Comparison of ENCODE assay signal across 10 cellular contexts in genomic region chr17:48718781-48719641, GRCh38. TPM values are rescaled to one million over a fixed set of nuclear protein-coding genes. Genes with fewer than 3 reads are reported as not detected.
DNase-seq lines count a peak whose midpoint lies in the region; ATAC-seq, FAIRE-seq and TF ChIP-seq lines count a peak whose summit lies in the region.
"Had no signal": no experiment of that assay in that cellular context is flagged by ENCODE, and none has a peak within 500 bp of the region (broad histone marks: within the 10 kb centered on the region; RNA-seq: fewer than 3 reads in every experiment).

No MANE protein-coding gene starts in this region.

- peaks cover 62% of the 10 kb centered on the region for H3K27me3 Mint-ChIP-seq in activated naive CD4-positive, alpha-beta T cell treated with anti-CD3 and anti-CD28 coated beads, Interleukin-2, amount 50 U/mL, for 24 hours
- H3K27me3 Mint-ChIP-seq in type B pancreatic cell = peaks cover 100% of the 10 kb centered on the region

- FAIRE-seq in frontal cortex (lab: Jason Lieb, UNC) = no peak

- peak overlapping the region; percentile 46 for H3K27ac Mint-ChIP-seq in activated naive CD4-positive, alpha-beta T cell treated with anti-CD3 and anti-CD28 coated beads, Interleukin-2, amount 50 U/mL, for 24 hours
- H3K27ac Mint-ChIP-seq in type B pancreatic cell = peak overlapping the region; percentile 53

- peak overlapping the region; percentile 23 for H3K4me3 Mint-ChIP-seq in activated naive CD4-positive, alpha-beta T cell treated with anti-CD3 and anti-CD28 coated beads, Interleukin-2, amount 50 U/mL, for 24 hours
- H3K4me3 Mint-ChIP-seq in type B pancreatic cell = peak overlapping the region; percentile 71

- peaks cover 32% of the 10 kb centered on the region for H3K4me1 Mint-ChIP-seq in activated naive CD4-positive, alpha-beta T cell treated with anti-CD3 and anti-CD28 coated beads, Interleukin-2, amount 50 U/mL, for 24 hours
- H3K4me1 Mint-ChIP-seq in type B pancreatic cell (ENCODE audit: unreplicated experiment) = peaks cover 11% of the 10 kb centered on the region

- ATAC-seq in Right ventricle myocardium superior (ENCODE audit: poor library complexity) (no peak), GM19023 (IDR thresholded peaks at IDR 0.05; ENCODE audit: unreplicated experiment) (no peak)

- no peak for TF ChIP-seq CTCF in type B pancreatic cell (conservative IDR thresholded peaks at IDR 0.05)

- intact Hi-C loops in cardiac septum (cut with DNase I) (loop anchor here (2.0 kb wide), 1 partner anchor 32 kb away; no protein-coding TSS in a partner anchor), Right ventricle myocardium superior (cut with DNase I) (no loop called here)

- DNase-seq in cardiac septum (ENCODE audit: low spot score) (peak; percentile 63), Right ventricle myocardium superior (no peak), islet precursor cell (peak; percentile 83), type B pancreatic cell (ENCODE audit: extremely low spot score, unreplicated experiment) (no peak), NCI-H1436 treated with DMSO at 0.1 percent for 48 hours (lab: John Stamatoyannopoulos, UW) (no peak), frontal cortex (ENCODE audit: low spot score in 2 of 2) (no peak)
- DNase-seq: substantia nigra had no signal

- H3K36me3 Mint-ChIP-seq in activated naive CD4-positive, alpha-beta T cell treated with anti-CD3 and anti-CD28 coated beads, Interleukin-2, amount 50 U/mL, for 24 hours = peaks cover 2% of the 10 kb centered on the region
- H3K36me3 Mint-ChIP-seq in type B pancreatic cell = no peaks in the 10 kb centered on the region
- H3K36me3 Mint-ChIP-seq: CD4-positive, CD25-positive, alpha-beta regulatory T cell had no signal

- no peaks in the 10 kb centered on the region for H3K9me3 Mint-ChIP-seq in activated naive CD4-positive, alpha-beta T cell treated with anti-CD3 and anti-CD28 coated beads, Interleukin-2, amount 50 U/mL, for 24 hours
- no peaks in the 10 kb centered on the region for H3K9me3 Mint-ChIP-seq in type B pancreatic cell

RNA-seq across cellular contexts. Expression of gene PRAC1, which starts 3.3 kb away (rescaled TPM):
- total RNA-seq in cardiac septum = not detected
- total RNA-seq in Right ventricle myocardium superior = not detected
- 0.88 TPM in 1 of 2 replicates, not detected in the other for total RNA-seq in type B pancreatic cell (ENCODE audit: low replicate concordance)
- not detected for total RNA-seq in frontal cortex
- total RNA-seq: CD4-positive, CD25-positive, alpha-beta regulatory T cell had no signal

RNA-seq across cellular contexts. Expression of gene PRAC2, which starts 4.0 kb away (rescaled TPM):
- total RNA-seq in cardiac septum = not detected
- not detected for total RNA-seq in Right ventricle myocardium superior
- total RNA-seq in type B pancreatic cell (ENCODE audit: low replicate concordance) = not detected in 2 replicates
- not detected for total RNA-seq in frontal cortex
- total RNA-seq: CD4-positive, CD25-positive, alpha-beta regulatory T cell had no signal

RNA-seq across cellular contexts. Expression of gene HOXB13, which starts 9.5 kb away (rescaled TPM):
- 0.05 TPM for total RNA-seq in cardiac septum
- total RNA-seq in Right ventricle myocardium superior = not detected
- 0.59 TPM in 1 of 2 replicates, not detected in the other for total RNA-seq in type B pancreatic cell (ENCODE audit: low replicate concordance)
- not detected for total RNA-seq in frontal cortex
- total RNA-seq: CD4-positive, CD25-positive, alpha-beta regulatory T cell had no signal

Comparison
In these comparisons a context has a peak if more than half of its experiments do, and no peak if none do; other contexts are left out.
1. DNase-seq: peak in cardiac septum (single experiment) and islet precursor cell (single experiment); none in Right ventricle myocardium superior (single experiment), type B pancreatic cell (single experiment), NCI-H1436 treated with DMSO at 0.1 percent for 48 hours (single experiment) and frontal cortex (0 of 2).